In genomic region chr16:28935924-28936783, GRCh38 we compare ENCODE assay signal across 8 cellular contexts. TPM values are rescaled to one million over a fixed set of nuclear protein-coding genes. Genes with fewer than 3 reads are reported as not detected.
DNase-seq lines count a peak whose midpoint lies in the region; ATAC-seq and TF ChIP-seq lines count a peak whose summit lies in the region.

No MANE protein-coding gene starts in this region.

- peaks cover 63% of the 10 kb centered on the region for H3K36me3 ChIP-seq in OCI-LY7 (ENCODE audit: insufficient read depth, low read length)
- no peaks in the 10 kb centered on the region for H3K36me3 ChIP-seq in fibroblast of lung (ENCODE audit: control insufficient read depth, insufficient read depth, low read length)

- H4K20me1 ChIP-seq in OCI-LY7 (ENCODE audit: insufficient read depth, low read length) (no peaks in the 10 kb centered on the region), fibroblast of lung (ENCODE audit: control insufficient read depth, extremely low read depth, insufficient read depth, low read length) (no peaks in the 10 kb centered on the region)

- peak overlapping the region; percentile 45 for H3K4me2 ChIP-seq in OCI-LY7 (ENCODE audit: low read length)
- no peak overlapping the region for H3K4me2 ChIP-seq in fibroblast of lung (ENCODE audit: extremely low read depth, insufficient read depth, low read length)

- H2AFZ ChIP-seq in OCI-LY7 (ENCODE audit: low read length) (no peak overlapping the region), fibroblast of lung (ENCODE audit: low read length) (peak overlapping the region; percentile 23)

- no peak overlapping the region for H3K9ac ChIP-seq in fibroblast of lung (ENCODE audit: insufficient read depth, low read length)

- POLR2A ChIA-PET in OCI-LY7 (lab: Charles Lee) = interaction anchor here (0.5 to 1.1 kb wide), 8 partner anchors 9 to 83 kb away, joined by 3 to 13 read pairs (median 4); no protein-coding TSS in a partner anchor

- peaks cover 16 to 26% of the 10 kb centered on the region in 2 donors for H3K4me1 Mint-ChIP-seq in natural killer cell treated with Interleukin-12 subunit alpha and Interleukin-12 subunit beta and Interleukin-15 and Interleukin-18, amount 100 ng/mL, for 72 hours (ENCODE audit: low read depth in 2 of 2)

- no peaks in the 10 kb centered on the region for H3K27me3 ChIP-seq in fibroblast of lung (ENCODE audit: control insufficient read depth, insufficient read depth, low read length)

- H3K27ac Mint-ChIP-seq in natural killer cell treated with Interleukin-12 subunit alpha and Interleukin-12 subunit beta and Interleukin-15 and Interleukin-18, amount 100 ng/mL, for 72 hours = peak overlapping the region; percentile 31 to 59

- intact Hi-C loops in OCI-LY7 (cut with micrococcal nuclease; ENCODE audit: unreplicated experiment) = no loop called here

- BruUV-seq in OCI-LY7 (replicated peaks; lab: Mats Ljungman, UMichigan) = no TSS peak

- H3K27ac ChIP-seq in OCI-LY7 (ENCODE audit: low read depth, low read length, poor library complexity, severe bottlenecking) (peak overlapping the region; percentile 37), fibroblast of lung (ENCODE audit: insufficient read depth, low read length) (no peak overlapping the region)

- H3K4me1 ChIP-seq in OCI-LY7 (ENCODE audit: insufficient read depth, low read length, poor library complexity, severe bottlenecking) = peaks cover 44% of the 10 kb centered on the region
- no peaks in the 10 kb centered on the region for H3K4me1 ChIP-seq in fibroblast of lung (ENCODE audit: control insufficient read depth, extremely low read depth, insufficient read depth, low read length)

- H3K79me2 ChIP-seq in OCI-LY7 (ENCODE audit: insufficient read depth, low read depth, low read length) (peaks cover 23% of the 10 kb centered on the region; the same call in 1 of the 2 replicates), fibroblast of lung (ENCODE audit: control insufficient read depth, insufficient read depth, low read length) (no peaks in the 10 kb centered on the region)

- H3K9me3 Mint-ChIP-seq in natural killer cell treated with Interleukin-12 subunit alpha and Interleukin-12 subunit beta and Interleukin-15 and Interleukin-18, amount 100 ng/mL, for 72 hours = no peaks in the 10 kb centered on the region

- peak overlapping the region; percentile 84 for H3K4me3 Mint-ChIP-seq in natural killer cell treated with Interleukin-12 subunit alpha and Interleukin-12 subunit beta and Interleukin-15 and Interleukin-18, amount 100 ng/mL, for 72 hours

- H3K9me3 ChIP-seq in OCI-LY7 (ENCODE audit: low read length) (no peaks in the 10 kb centered on the region), fibroblast of lung (ENCODE audit: control insufficient read depth, insufficient read depth, low read depth, low read length) (no peaks in the 10 kb centered on the region)

- H3K9me2 ChIP-seq in OCI-LY7 (ENCODE audit: insufficient read depth, low read length) = no peaks in the 10 kb centered on the region

- ATAC-seq in HG02852 (IDR thresholded peaks at IDR 0.05; ENCODE audit: unreplicated experiment) (peak; percentile 74), HG02970 (IDR thresholded peaks at IDR 0.05; ENCODE audit: low FRiP score, unreplicated experiment) (no peak)
- peak; percentile 100 for ATAC-seq in natural killer cell treated with Interleukin-12 subunit alpha and Interleukin-12 subunit beta and Interleukin-15 and Interleukin-18, amount 100 ng/mL, for 72 hours

- peaks cover 0 to 3% of the 10 kb centered on the region in 2 donors for H3K27me3 Mint-ChIP-seq in natural killer cell treated with Interleukin-12 subunit alpha and Interleukin-12 subunit beta and Interleukin-15 and Interleukin-18, amount 100 ng/mL, for 72 hours

- peak; percentile 92 for DNase-seq in GM12865 (ENCODE audit: low read depth)
- peak; percentile 94 for DNase-seq in OCI-LY7 (ENCODE audit: low spot score)
- peak; percentile 89 for DNase-seq in activated T-cell treated with anti-CD3 and anti-CD28 coated beads, Interleukin-2, amount 50 U/mL, for 1 hour
- DNase-seq in fibroblast of lung (ENCODE audit: low read depth in 2 of 2) = peak; percentile 51 to 57
- DNase-seq in natural killer cell treated with Interleukin-12 subunit alpha and Interleukin-12 subunit beta and Interleukin-15 and Interleukin-18, amount 100 ng/mL, for 72 hours (ENCODE audit: low spot score) = peak; percentile 92
- peak; percentile 69 for DNase-seq in stimulated activated naive CD4-positive, alpha-beta T cell treated with Interleukin-2 at 50 U/mL for 16 hours (lab: John Stamatoyannopoulos, UW)

- H3K4me3 ChIP-seq in GM12865 (ENCODE audit: low read depth, low read length) (no peak overlapping the region), OCI-LY7 (ENCODE audit: low read depth, low read length, poor library complexity, severe bottlenecking) (peak overlapping the region; percentile 28), fibroblast of lung (replicated peaks in 1 of 4; ENCODE audit: control extremely low read depth in 1 of 4, insufficient read depth in 1 of 4, low read depth in 3 of 4, low read length in 4 of 4) (peak overlapping the region in 2 of 4 experiments; percentile 2 to 5)

- H3K36me3 Mint-ChIP-seq in natural killer cell treated with Interleukin-12 subunit alpha and Interleukin-12 subunit beta and Interleukin-15 and Interleukin-18, amount 100 ng/mL, for 72 hours = no peaks in the 10 kb centered on the region

- TF ChIP-seq CTCF in GM12865 (IDR thresholded peaks at IDR 0.05; ENCODE audit: insufficient read depth, low read depth, low read length, missing control alignments) (no peak), OCI-LY7 (conservative IDR thresholded peaks at IDR 0.05; ENCODE audit: low read length) (peak; percentile 31; the same call in 1 of the 2 replicates), fibroblast of lung (conservative IDR thresholded peaks at IDR 0.05 in 1 of 2, IDR thresholded peaks at IDR 0.05 in 1 of 2; ENCODE audit: low read depth in 1 of 2, low read length in 2 of 2) (no peak)

- CTCF ChIA-PET in OCI-LY7 (lab: Charles Lee; ENCODE audit: unreplicated experiment) = interaction anchor here (0.5 to 1.5 kb wide), 5 partner anchors 9 to 1557 kb away, joined by 3 to 8 read pairs (median 3); no protein-coding TSS in a partner anchor

RNA-seq across cellular contexts. Expression of gene CD19, which starts 4.4 kb away (rescaled TPM):
- 139 and 141 TPM in 2 replicates for total RNA-seq in OCI-LY7 (2014; rRNA removed; shearing (Covaris generic))
- 131 and 134 TPM in 2 replicates for total RNA-seq in OCI-LY7 (2022)
- total RNA-seq in fibroblast of lung = under 0.01 and 0.26 TPM in 2 replicates
- polyA plus RNA-seq in fibroblast of lung = 0.05 TPM in 1 of 2 replicates, not detected in the other
- 0.08 TPM in 1 of 2 replicates, not detected in the other for polyA plus RNA-seq in fibroblast of lung (2012)
- 0.98 TPM in 1 of 2 replicates, not detected in the other for polyA minus RNA-seq in fibroblast of lung (ENCODE audit: low replicate concordance)
- 1 to 10 TPM in 1 of 2 donors, not detected in 1; 1.7 TPM for total RNA-seq in natural killer cell treated with Interleukin-12 subunit alpha and Interleukin-12 subunit beta and Interleukin-15 and Interleukin-18, amount 100 ng/mL, for 72 hours

RNA-seq across cellular contexts. Expression of gene RABEP2, which starts 11.1 kb away (rescaled TPM):
- 84.8 and 118 TPM in 2 replicates for total RNA-seq in OCI-LY7 (2014; rRNA removed; shearing (Covaris generic))
- total RNA-seq in OCI-LY7 (2022) (84.2 and 87.2 TPM in 2 replicates), fibroblast of lung (17.2 and 22.6 TPM in 2 replicates)
- polyA plus RNA-seq in fibroblast of lung = 5.9 and 9.0 TPM in 2 replicates
- polyA plus RNA-seq in fibroblast of lung (2012) = 11.7 and 17.3 TPM in 2 replicates
- polyA minus RNA-seq in fibroblast of lung (ENCODE audit: low replicate concordance) = 3.3 and 5.2 TPM in 2 replicates
- total RNA-seq in natural killer cell treated with Interleukin-12 subunit alpha and Interleukin-12 subunit beta and Interleukin-15 and Interleukin-18, amount 100 ng/mL, for 72 hours = 10 to 100 TPM; 38.4 to 42.5 TPM

RNA-seq across cellular contexts. Expression of gene NFATC2IP, which starts 14.6 kb away (rescaled TPM):
- 68.8 and 73.0 TPM in 2 replicates for total RNA-seq in OCI-LY7 (2014; rRNA removed; shearing (Covaris generic))
- total RNA-seq in OCI-LY7 (2022) (104 and 114 TPM in 2 replicates), fibroblast of lung (15.4 and 16.0 TPM in 2 replicates)
- polyA plus RNA-seq in fibroblast of lung = 25.6 and 34.2 TPM in 2 replicates
- 13.0 and 18.5 TPM in 2 replicates for polyA plus RNA-seq in fibroblast of lung (2012)
- 13.7 and 20.8 TPM in 2 replicates for polyA minus RNA-seq in fibroblast of lung (ENCODE audit: low replicate concordance)
- total RNA-seq in natural killer cell treated with Interleukin-12 subunit alpha and Interleukin-12 subunit beta and Interleukin-15 and Interleukin-18, amount 100 ng/mL, for 72 hours = 100 to 1,000 TPM in 1 of 2 donors, 10 to 100 TPM in 1; 95.4 to 153 TPM

RNA-seq across cellular contexts. Expression of gene SPNS1, which starts 38.4 kb away (rescaled TPM):
- total RNA-seq in OCI-LY7 (2014; rRNA removed; shearing (Covaris generic)) = 12.4 and 20.1 TPM in 2 replicates
- 20.4 and 21.5 TPM in 2 replicates for total RNA-seq in OCI-LY7 (2022)
- 19.5 and 27.2 TPM in 2 replicates for total RNA-seq in fibroblast of lung
- 24.4 and 27.1 TPM in 2 replicates for polyA plus RNA-seq in fibroblast of lung
- polyA plus RNA-seq in fibroblast of lung (2012) = 28.7 and 36.7 TPM in 2 replicates
- polyA minus RNA-seq in fibroblast of lung (ENCODE audit: low replicate concordance) = 51.8 and 76.1 TPM in 2 replicates
- 10 to 100 TPM; 30.1 to 41.3 TPM for total RNA-seq in natural killer cell treated with Interleukin-12 subunit alpha and Interleukin-12 subunit beta and Interleukin-15 and Interleukin-18, amount 100 ng/mL, for 72 hours

RNA-seq across cellular contexts. Expression of gene LAT, which starts 48.7 kb away (rescaled TPM):
- 17.5 and 17.7 TPM in 2 replicates for total RNA-seq in OCI-LY7 (2014; rRNA removed; shearing (Covaris generic))
- total RNA-seq in OCI-LY7 (2022) (19.8 and 20.0 TPM in 2 replicates), fibroblast of lung (0.26 and 0.50 TPM in 2 replicates)
- polyA plus RNA-seq in fibroblast of lung = 1.4 TPM in 2 replicates
- polyA plus RNA-seq in fibroblast of lung (2012) = 0.90 and 1.5 TPM in 2 replicates
- 1.2 and 6.0 TPM in 2 replicates for polyA minus RNA-seq in fibroblast of lung (ENCODE audit: low replicate concordance)
- total RNA-seq in natural killer cell treated with Interleukin-12 subunit alpha and Interleukin-12 subunit beta and Interleukin-15 and Interleukin-18, amount 100 ng/mL, for 72 hours = 100 to 1,000 TPM in 1 of 2 donors, 10 to 100 TPM in 1; 56.3 to 108 TPM

Comparison
In these comparisons a context has a peak if more than half of its experiments do, and no peak if none do; other contexts are left out.
1. RNA of gene CD19, which starts 4.4 kb away (total RNA-seq): 131 to 141 TPM in OCI-LY7; 1.7 TPM in natural killer cell treated with Interleukin-12 subunit alpha and Interleukin-12 subunit beta and Interleukin-15 and Interleukin-18, amount 100 ng/mL, for 72 hours and under 0.01 to 0.26 TPM in fibroblast of lung; every median in the first group is over 10 times any median in the second.
2. Peak in every context shown above with its lines, with median percentiles within 50 percentile points of each other: DNase-seq.